In genomic region chr5:78537821-78538220, GRCh38 we compare ENCODE assay signal across 8 cellular contexts.
DNase-seq lines count a peak whose midpoint lies in the region; ATAC-seq and TF ChIP-seq lines count a peak whose summit lies in the region.

No MANE protein-coding gene starts in this region.

- peaks cover 46% of the 10 kb centered on the region for H3K4me1 Mint-ChIP-seq in neural crest cell
- H3K4me1 Mint-ChIP-seq in naive thymus-derived CD8-positive, alpha-beta T cell: no peaks in the 10 kb centered on the region

- no peaks in the 10 kb centered on the region for H3K36me3 Mint-ChIP-seq in neural crest cell (ENCODE audit: low read depth)
- H3K36me3 Mint-ChIP-seq in naive thymus-derived CD8-positive, alpha-beta T cell: no peaks in the 10 kb centered on the region

- TF ChIP-seq CTCF in epithelial cell of esophagus (IDR thresholded peaks at IDR 0.05; ENCODE audit: insufficient read depth, low read depth, low read length, missing control alignments) (peak; percentile 59), neural crest cell (conservative IDR thresholded peaks at IDR 0.05) (peak; percentile 50)

- no peaks in the 10 kb centered on the region for H3K27me3 Mint-ChIP-seq in neural crest cell (ENCODE audit: low read depth)
- peaks cover 0 to 4% (median 0%) of the 10 kb centered on the region in 5 donors for H3K27me3 Mint-ChIP-seq in naive thymus-derived CD8-positive, alpha-beta T cell

- H3K4me3 ChIP-seq in epithelial cell of esophagus (ENCODE audit: low read length): no peak overlapping the region

- DNase-seq in CD1c-positive myeloid dendritic cell (ENCODE audit: extremely low spot score) (peak; percentile 67), NOMO-1 treated with DMSO at 0.1 percent for 48 hours (lab: John Stamatoyannopoulos, UW; ENCODE audit: unreplicated experiment) (peak; percentile 55), epithelial cell of esophagus (ENCODE audit: low read depth) (peak; percentile 93), neural crest cell (ENCODE audit: low read depth, low spot score) (no peak)
- DNase-seq in naive thymus-derived CD8-positive, alpha-beta T cell: no peak

- no peak overlapping the region for H3K4me3 Mint-ChIP-seq in neural crest cell
- H3K4me3 Mint-ChIP-seq in naive thymus-derived CD8-positive, alpha-beta T cell: no peak overlapping the region

- POLR2A ChIA-PET in naive thymus-derived CD8-positive, alpha-beta T cell (lab: Charles Lee): no interaction called here

- no peak overlapping the region for H3K27ac Mint-ChIP-seq in neural crest cell (ENCODE audit: unreplicated experiment)
- H3K27ac Mint-ChIP-seq in naive thymus-derived CD8-positive, alpha-beta T cell: no peak overlapping the region

- ATAC-seq in GM21786 (IDR thresholded peaks at IDR 0.05; ENCODE audit: unreplicated experiment) (peak; percentile 52), GM19397 (IDR thresholded peaks at IDR 0.05; ENCODE audit: unreplicated experiment) (no peak), HG02852 (IDR thresholded peaks at IDR 0.05; ENCODE audit: unreplicated experiment) (no peak)
- no peak for ATAC-seq in naive thymus-derived CD8-positive, alpha-beta T cell

- no peaks in the 10 kb centered on the region for H3K9me3 Mint-ChIP-seq in neural crest cell
- no peaks in the 10 kb centered on the region for H3K9me3 Mint-ChIP-seq in naive thymus-derived CD8-positive, alpha-beta T cell

Comparison
In these comparisons a context has a peak if more than half of its experiments do, and no peak if none do; other contexts are left out.
1. DNase-seq: peak in CD1c-positive myeloid dendritic cell (single experiment), NOMO-1 treated with DMSO at 0.1 percent for 48 hours (single experiment) and epithelial cell of esophagus (single experiment); none in neural crest cell (single experiment) and naive thymus-derived CD8-positive, alpha-beta T cell (0 of 10).